In genomic region chr12:6535960-6536847, GRCh38 we compare ENCODE assay signal across 8 cellular contexts. TPM values are rescaled to one million over a fixed set of nuclear protein-coding genes. Genes with fewer than 3 reads are reported as not detected.
A peak's percentile ranks its signal among the peaks of the same experiment; 100 is the strongest.
DNase-seq lines count a peak whose midpoint lies in the region; ATAC-seq and TF ChIP-seq lines count a peak whose summit lies in the region.

No MANE protein-coding gene starts in this region.

- intact Hi-C loops in left ventricle myocardium inferior (cut with micrococcal nuclease) (no loop called here), Right ventricle myocardium superior (cut with DNase I) (loop anchor here (10.0 kb wide), 1 partner anchor 211 kb away; no protein-coding TSS in a partner anchor), right lobe of liver (cut with DNase I) (loop anchor here in 1 of 2 donors (10.0 kb wide), 1 partner anchor 201 kb away; no protein-coding TSS in a partner anchor)

- H3K9me3 ChIP-seq in left ventricle myocardium inferior (replicated peaks) (no peaks in the 10 kb centered on the region), right lobe of liver (no peaks in the 10 kb centered on the region), upper lobe of left lung (no peaks in the 10 kb centered on the region)

- TF ChIP-seq EP300 in upper lobe of left lung (IDR thresholded peaks at IDR 0.05) = no peak

- WGBS in adipose tissue, 3 donors = 56 to 74% (median 57%) methylated on average over 10 of the region's 10 CpGs
- 27% methylated on average over 9 of the region's 10 CpGs for WGBS in right lobe of liver (ENCODE audit: insufficient coverage, low coverage, low lambda C conversion rate, missing lambda C conversion rate)
- 59 to 60% methylated on average over 8 to 10 of the region's 10 CpGs for WGBS in upper lobe of left lung, 2 donors

- TF ChIP-seq POLR2A in right lobe of liver (IDR thresholded peaks at IDR 0.05) (no peak), upper lobe of left lung (IDR thresholded peaks at IDR 0.05) (no peak)

- no peak for ATAC-seq in Right ventricle myocardium superior (ENCODE audit: poor library complexity)
- no peak for ATAC-seq in right lobe of liver
- no peak for ATAC-seq in upper lobe of left lung (ENCODE audit: low FRiP score in 2 of 2)

- H3K27ac ChIP-seq in left ventricle myocardium inferior (replicated peaks) (peak overlapping the region; percentile 97), adipose tissue (ENCODE audit: low read depth, low read length) (peak overlapping the region; percentile 95), right lobe of liver (peak overlapping the region; percentile 93 to 97 (median 95)), upper lobe of left lung (peak overlapping the region; percentile 93 to 99 (median 97))

- H3K27me3 ChIP-seq in left ventricle myocardium inferior (ENCODE audit: low read depth) = no peaks in the 10 kb centered on the region
- H3K27me3 ChIP-seq in right lobe of liver = no peaks in the 10 kb centered on the region
- H3K27me3 ChIP-seq in upper lobe of left lung = no peaks in the 10 kb centered on the region

- no peak for TF ChIP-seq CTCF in left ventricle myocardium inferior (IDR thresholded peaks at IDR 0.05; ENCODE audit: borderline replicate concordance)
- no peak for TF ChIP-seq CTCF in right lobe of liver (IDR thresholded peaks at IDR 0.05)
- no peak for TF ChIP-seq CTCF in upper lobe of left lung (IDR thresholded peaks at IDR 0.05)

- H3K4me1 ChIP-seq in left ventricle myocardium inferior = peaks cover 92% of the 10 kb centered on the region
- peaks cover 5 to 40% (median 20%) of the 10 kb centered on the region in 4 donors for H3K4me1 ChIP-seq in right lobe of liver
- peaks cover 51 to 72% (median 68%) of the 10 kb centered on the region in 4 donors for H3K4me1 ChIP-seq in upper lobe of left lung

- DNase-seq in left ventricle myocardium inferior (no peak), Right ventricle myocardium superior (no peak), right lobe of liver (no peak), upper lobe of left lung (no peak), AG08396 (ENCODE audit: low spot score) (no peak), NOMO-1 treated with dmso at 0.1 percent for 144 hours (lab: John Stamatoyannopoulos, UW; ENCODE audit: unreplicated experiment) (no peak), NCI-H510A (lab: John Stamatoyannopoulos, UW) (no peak)

- H3K4me3 ChIP-seq in left ventricle myocardium inferior (peak overlapping the region; percentile 99), right lobe of liver (peak overlapping the region; percentile 82 to 99 (median 88)), upper lobe of left lung (peak overlapping the region; percentile 66 to 98 (median 86))

- H3K36me3 ChIP-seq in left ventricle myocardium inferior (peaks cover 44% of the 10 kb centered on the region), right lobe of liver (peaks cover 7 to 34% (median 22%) of the 10 kb centered on the region in 4 donors), upper lobe of left lung (peaks cover 8 to 48% (median 32%) of the 10 kb centered on the region in 4 donors)

RNA-seq across cellular contexts. Expression of gene GAPDH, which starts 1.9 kb away (rescaled TPM):
- total RNA-seq in left ventricle myocardium inferior = 4,161 TPM
- total RNA-seq in Right ventricle myocardium superior = 4,109 TPM
- 1,000 to 10,000 TPM in 2 of 3 donors, 100 to 1,000 TPM in 1; 763 to 1,731 (median 1,287) TPM for polyA plus RNA-seq in adipose tissue
- 1,000 to 10,000 TPM in 4 of 6 experiments, 100 to 1,000 TPM in 2; 788 to 3,247 (median 1,580) TPM for total RNA-seq in right lobe of liver
- total RNA-seq in upper lobe of left lung = 1,000 to 10,000 TPM in 3 of 6 donors, 100 to 1,000 TPM in 3; 442 to 1,402 (median 931) TPM

RNA-seq across cellular contexts. Expression of gene IFFO1, which starts 19.6 kb away (rescaled TPM):
- total RNA-seq in left ventricle myocardium inferior = 14.4 TPM
- 14.1 TPM for total RNA-seq in Right ventricle myocardium superior
- polyA plus RNA-seq in adipose tissue = 10 to 100 TPM in 2 of 3 donors, 1 to 10 TPM in 1; 7.3 to 18.7 (median 15.3) TPM
- 1 to 10 TPM; 5.5 to 9.3 (median 7.4) TPM for total RNA-seq in right lobe of liver
- total RNA-seq in upper lobe of left lung = 100 to 1,000 TPM in 1 of 6 donors, 10 to 100 TPM in 5; 13.3 to 108 (median 32.0) TPM

RNA-seq across cellular contexts. Expression of gene NOP2, which starts 31.9 kb away (rescaled TPM):
- 15.3 TPM for total RNA-seq in left ventricle myocardium inferior
- total RNA-seq in Right ventricle myocardium superior = 14.8 TPM
- 10 to 100 TPM; 11.8 to 42.9 (median 22.0) TPM for polyA plus RNA-seq in adipose tissue
- 10 to 100 TPM; 12.6 to 20.1 (median 18.5) TPM for total RNA-seq in right lobe of liver
- total RNA-seq in upper lobe of left lung = 10 to 100 TPM; 19.4 to 49.2 (median 36.6) TPM

RNA-seq across cellular contexts. Expression of gene NCAPD2, which starts 42.3 kb away (rescaled TPM):
- total RNA-seq in left ventricle myocardium inferior (9.2 TPM), Right ventricle myocardium superior (8.9 TPM), right lobe of liver (10 to 100 TPM in 2 of 6 experiments, 1 to 10 TPM in 4; 6.2 to 40.9 (median 8.4) TPM), upper lobe of left lung (10 to 100 TPM; 15.4 to 43.0 (median 25.5) TPM)
- 1 to 10 TPM; 5.5 to 7.4 (median 7.1) TPM for polyA plus RNA-seq in adipose tissue

RNA-seq across cellular contexts. Expression of gene MRPL51, which starts 43.1 kb away (rescaled TPM):
- total RNA-seq in left ventricle myocardium inferior (235 TPM), Right ventricle myocardium superior (280 TPM), right lobe of liver (100 to 1,000 TPM in 1 of 6 experiments, 10 to 100 TPM in 5; 38.2 to 104 (median 80.2) TPM), upper lobe of left lung (100 to 1,000 TPM in 2 of 6 donors, 10 to 100 TPM in 4; 40.1 to 125 (median 67.2) TPM)
- 100 to 1,000 TPM in 1 of 3 donors, 10 to 100 TPM in 2; 74.8 to 100 (median 94.9) TPM for polyA plus RNA-seq in adipose tissue
